Comparison of ENCODE assay signal across 27 cellular contexts in the genomic region with DNA sequence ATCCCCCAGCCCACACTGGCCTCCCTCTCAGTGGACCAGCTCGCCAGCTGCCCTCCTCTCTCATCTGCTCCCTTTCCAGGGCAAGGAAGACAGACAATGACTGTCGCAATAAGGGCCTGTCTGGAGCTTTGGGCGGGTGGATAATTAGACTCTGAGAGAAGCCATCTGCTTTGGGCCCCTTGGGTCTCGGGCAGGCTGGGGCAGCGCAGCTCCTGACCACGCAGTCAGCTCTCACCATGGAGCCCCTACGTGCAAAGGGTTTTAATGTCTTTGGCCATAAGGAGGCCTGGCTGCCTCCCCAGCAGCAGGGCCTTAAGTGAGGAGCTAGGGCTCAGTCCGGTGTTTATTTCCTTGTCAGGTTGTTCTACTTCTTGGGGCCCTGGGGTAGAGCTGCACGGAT.
"Had no signal": no experiment of that assay in that cellular context is flagged by ENCODE, and none has a peak within 500 bp of the region (broad histone marks: within the 10 kb centered on the region; RNA-seq: fewer than 3 reads in every experiment).

No MANE protein-coding gene starts in this region.

- H3K4me3 Mint-ChIP-seq: activated CD4-positive, alpha-beta T cell treated with anti-CD3 and anti-CD28 coated beads, Interleukin-2, amount 10 ng/mL, durations not matched to agents 7 days and 5 days; activated CD8-positive, alpha-beta T cell treated with anti-CD3 and anti-CD28 coated beads for 36 hours; activated T-cell treated with anti-CD3 and anti-CD28 coated beads, Interleukin-2, amount 50 U/mL, for 4 hours; activated T-helper 17 cell treated with anti-CD3 and anti-CD28 coated beads, Interleukin-2, amount 50 U/mL, for 72 hours; stimulated activated effector memory CD8-positive, alpha-beta T cell treated with anti-CD3 and anti-CD28 coated beads, Interleukin-12 subunit alpha, Interleukin-12 subunit beta, amount 100 ng/mL, for 72 hours; stimulated activated naive CD8-positive, alpha-beta T cell treated with anti-CD3 and anti-CD28 coated beads, Interleukin-15, Interleukin-2, amounts not matched to agents 100 ng/mL and 50 ng/mL, for 24 hours; WTC11 had no signal

- ATAC-seq: activated CD8-positive, alpha-beta T cell treated with anti-CD3 and anti-CD28 coated beads for 36 hours; activated T-cell treated with anti-CD3 and anti-CD28 coated beads, Interleukin-2, amount 50 U/mL, for 4 hours; activated T-helper 17 cell treated with anti-CD3 and anti-CD28 coated beads, Interleukin-2, amount 50 U/mL, for 72 hours; gastrocnemius medialis; left ventricle myocardium superior; pancreas; stimulated activated effector memory CD8-positive, alpha-beta T cell treated with anti-CD3 and anti-CD28 coated beads, Interleukin-12 subunit alpha, Interleukin-12 subunit beta, amount 100 ng/mL, for 72 hours; WTC11 had no signal

- H3K27ac Mint-ChIP-seq: activated CD4-positive, alpha-beta T cell treated with anti-CD3 and anti-CD28 coated beads, Interleukin-2, amount 10 ng/mL, durations not matched to agents 7 days and 5 days; activated CD8-positive, alpha-beta T cell treated with anti-CD3 and anti-CD28 coated beads for 36 hours; activated T-helper 17 cell treated with anti-CD3 and anti-CD28 coated beads, Interleukin-2, amount 50 U/mL, for 72 hours; stimulated activated effector memory CD8-positive, alpha-beta T cell treated with anti-CD3 and anti-CD28 coated beads, Interleukin-12 subunit alpha, Interleukin-12 subunit beta, amount 100 ng/mL, for 72 hours; stimulated activated naive CD8-positive, alpha-beta T cell treated with anti-CD3 and anti-CD28 coated beads, Interleukin-15, Interleukin-2, amounts not matched to agents 100 ng/mL and 50 ng/mL, for 24 hours; WTC11 had no signal

- H3K4me3 ChIP-seq: breast epithelium, gastrocnemius medialis, hepatocyte, pancreas, prostate gland, sigmoid colon, thyroid gland, upper lobe of left lung, vagina had no signal

- H3K27ac ChIP-seq: breast epithelium, gastrocnemius medialis, hepatocyte, pancreas, prostate gland, sigmoid colon, thyroid gland, upper lobe of left lung, vagina had no signal

- H3K27me3 Mint-ChIP-seq: activated CD4-positive, alpha-beta T cell treated with anti-CD3 and anti-CD28 coated beads, Interleukin-2, amount 10 ng/mL, durations not matched to agents 7 days and 5 days had no signal

- H3K4me1 Mint-ChIP-seq: activated CD4-positive, alpha-beta T cell treated with anti-CD3 and anti-CD28 coated beads, Interleukin-2, amount 10 ng/mL, durations not matched to agents 7 days and 5 days; activated T-helper 17 cell treated with anti-CD3 and anti-CD28 coated beads, Interleukin-2, amount 50 U/mL, for 72 hours; stimulated activated effector memory CD8-positive, alpha-beta T cell treated with anti-CD3 and anti-CD28 coated beads, Interleukin-12 subunit alpha, Interleukin-12 subunit beta, amount 100 ng/mL, for 72 hours had no signal

- H3K36me3 Mint-ChIP-seq: stimulated activated effector memory CD8-positive, alpha-beta T cell treated with anti-CD3 and anti-CD28 coated beads, Interleukin-12 subunit alpha, Interleukin-12 subunit beta, amount 100 ng/mL, for 72 hours; WTC11 had no signal

- H3K9me3 Mint-ChIP-seq: activated CD4-positive, alpha-beta T cell treated with anti-CD3 and anti-CD28 coated beads, Interleukin-2, amount 10 ng/mL, durations not matched to agents 7 days and 5 days; activated CD8-positive, alpha-beta T cell treated with anti-CD3 and anti-CD28 coated beads for 36 hours; activated T-cell treated with anti-CD3 and anti-CD28 coated beads, Interleukin-2, amount 50 U/mL, for 4 hours; activated T-helper 17 cell treated with anti-CD3 and anti-CD28 coated beads, Interleukin-2, amount 50 U/mL, for 72 hours; stimulated activated effector memory CD8-positive, alpha-beta T cell treated with anti-CD3 and anti-CD28 coated beads, Interleukin-12 subunit alpha, Interleukin-12 subunit beta, amount 100 ng/mL, for 72 hours; stimulated activated naive CD8-positive, alpha-beta T cell treated with anti-CD3 and anti-CD28 coated beads, Interleukin-15, Interleukin-2, amounts not matched to agents 100 ng/mL and 50 ng/mL, for 24 hours had no signal

- DNase-seq: activated CD4-positive, alpha-beta T cell treated with anti-CD3 and anti-CD28 coated beads for 1 hour; activated CD4-positive, alpha-beta T cell treated with anti-CD3 and anti-CD28 coated beads, Interleukin-2, amount 10 ng/mL, durations not matched to agents 7 days and 5 days; activated CD8-positive, alpha-beta T cell treated with anti-CD3 and anti-CD28 coated beads for 36 hours; activated gamma-delta T cell treated with Interleukin-2 at 50 U/mL for 16 hours; activated naive CD4-positive, alpha-beta T cell treated with anti-CD3 and anti-CD28 coated beads, Interleukin-2, amount 50 U/mL, for 16 hours; activated T-cell treated with anti-CD3 and anti-CD28 coated beads, Interleukin-2, amount 50 U/mL, for 4 hours; central memory CD4-positive, alpha-beta T cell; effector CD8-positive, alpha-beta T cell; erythroblast; gastrocnemius medialis; left ventricle myocardium superior; mammary epithelial cell; nucleus accumbens; pancreas; sigmoid colon; small intestine; stimulated activated CD4-positive, alpha-beta T cell treated with anti-CD3 and anti-CD28 coated beads, Interleukin-4, amount 100 ng/mL, for 24 hours; thyroid gland had no signal
